8 cellular contexts compared by ENCODE assay signal in genomic region chr7:146116452-146117219, GRCh38. TPM values are rescaled to one million over a fixed set of nuclear protein-coding genes. Genes with fewer than 3 reads are reported as not detected.
A peak's percentile ranks its signal among the peaks of the same experiment; 100 is the strongest.
DNase-seq lines count a peak whose midpoint lies in the region; ATAC-seq and TF ChIP-seq lines count a peak whose summit lies in the region.

Gene CNTNAP2 (plus strand): TSS chr7:146116801. CDS start chr7:146116877, 76 bp downstream.

- peaks cover 12% of the 10 kb centered on the region for H3K4me1 Mint-ChIP-seq in memory B cell

- peak; percentile 2 for DNase-seq in AG08395 (ENCODE audit: low spot score)
- DNase-seq in NT2/D1 (ENCODE audit: low read depth, low spot score): peak; percentile 56
- DNase-seq in memory B cell (ENCODE audit: low spot score in 2 of 2): no peak
- DNase-seq in upper lobe of right lung: no peak
- no peak for DNase-seq in NCI-H1048 (lab: John Stamatoyannopoulos, UW)

- H3K9ac ChIP-seq in NT2/D1 (ENCODE audit: insufficient read length, low read depth) (peak within 1 kb of the TSS; percentile 64), duodenal mucosa (ENCODE audit: low read depth in 1 of 2, low read length in 2 of 2) (no peak within 1 kb of the TSS)

- no peaks in the 10 kb centered on the region for H3K36me3 ChIP-seq in NT2/D1 (ENCODE audit: insufficient read depth, insufficient read length, low read length)
- H3K36me3 ChIP-seq in duodenal mucosa (ENCODE audit: control insufficient read depth in 1 of 2, insufficient read depth in 2 of 2, low read length in 2 of 2): no peaks in the 10 kb centered on the region
- no peaks in the 10 kb centered on the region for H3K36me3 ChIP-seq in upper lobe of right lung

- H3K27me3 ChIP-seq in NT2/D1 (ENCODE audit: insufficient read depth, insufficient read length): peaks cover 20% of the 10 kb centered on the region
- H3K27me3 ChIP-seq in duodenal mucosa (ENCODE audit: control insufficient read depth in 1 of 2, insufficient read depth in 2 of 2, low read length in 2 of 2): peaks cover 4 to 6% of the 10 kb centered on the region in 2 donors
- peaks cover 18% of the 10 kb centered on the region for H3K27me3 ChIP-seq in upper lobe of right lung

- no peaks in the 10 kb centered on the region for H3K36me3 Mint-ChIP-seq in memory B cell

- no peak within 1 kb of the TSS for H3K27ac Mint-ChIP-seq in memory B cell

- peak; percentile 24 for ATAC-seq in HG02642 (IDR thresholded peaks at IDR 0.05; ENCODE audit: poor library complexity, unreplicated experiment)
- ATAC-seq in memory B cell (ENCODE audit: low read depth): no peak
- ATAC-seq in upper lobe of right lung: peak; percentile 40
- ATAC-seq in HG02623 (IDR thresholded peaks at IDR 0.05; ENCODE audit: unreplicated experiment): no peak

- H3K27ac ChIP-seq in duodenal mucosa (ENCODE audit: low read depth, low read length) (no peak within 1 kb of the TSS), upper lobe of right lung (no peak within 1 kb of the TSS)

- intact Hi-C loops in upper lobe of right lung (cut with DNase I): no loop called here

- H3K4me3 ChIP-seq in NT2/D1 (ENCODE audit: insufficient read length, low read depth) (peak within 1 kb of the TSS; percentile 62), duodenal mucosa (ENCODE audit: low read depth in 1 of 2, low read length in 2 of 2) (peak within 1 kb of the TSS; percentile 52 to 53), upper lobe of right lung (peak within 1 kb of the TSS; percentile 37)

- no peaks in the 10 kb centered on the region for H3K9me3 ChIP-seq in NT2/D1 (ENCODE audit: insufficient read depth, low read length)
- H3K9me3 ChIP-seq in duodenal mucosa (ENCODE audit: control insufficient read depth in 1 of 2, low read length in 2 of 2): no peaks in the 10 kb centered on the region
- no peaks in the 10 kb centered on the region for H3K9me3 ChIP-seq in upper lobe of right lung

- peak within 1 kb of the TSS; percentile 73 for H3K4me3 Mint-ChIP-seq in memory B cell

- no peak for TF ChIP-seq CTCF in upper lobe of right lung (IDR thresholded peaks at IDR 0.05)

- H3K4me1 ChIP-seq in NT2/D1 (ENCODE audit: insufficient read depth, insufficient read length) (no peaks in the 10 kb centered on the region), duodenal mucosa (ENCODE audit: control insufficient read depth in 1 of 2, insufficient read depth in 2 of 2, low read length in 2 of 2) (peaks cover 0 to 6% of the 10 kb centered on the region in 2 donors), upper lobe of right lung (peaks cover 8% of the 10 kb centered on the region)

- H3K27me3 Mint-ChIP-seq in memory B cell: peaks cover 17% of the 10 kb centered on the region

- no peaks in the 10 kb centered on the region for H3K9me3 Mint-ChIP-seq in memory B cell

RNA-seq across cellular contexts. Expression of gene CNTNAP2, which starts in this region (rescaled TPM):
- total RNA-seq in upper lobe of right lung: 0.41 TPM

Comparison
In these comparisons a context has a peak if more than half of its experiments do, and no peak if none do; other contexts are left out.
1. Peak in ATAC-seq and H3K4me3 ChIP-seq in upper lobe of right lung; RNA of the gene not detected or under 1 TPM.
2. DNase-seq: peak in AG08395 (single experiment) and NT2/D1 (single experiment); none in memory B cell (0 of 2), upper lobe of right lung (single experiment) and NCI-H1048 (single experiment).
3. Peak in every context shown above with its lines, with median percentiles within 50 percentile points of each other: H3K4me3 ChIP-seq.